In genomic region chr17:75557075-75557851, GRCh38 we compare ENCODE assay signal across 8 cellular contexts. TPM values are rescaled to one million over a fixed set of nuclear protein-coding genes. Genes with fewer than 3 reads are reported as not detected.
DNase-seq lines count a peak whose midpoint lies in the region; ATAC-seq and TF ChIP-seq lines count a peak whose summit lies in the region.

No MANE protein-coding gene starts in this region.

- H3K36me3 ChIP-seq in fibroblast of lung (ENCODE audit: control insufficient read depth, insufficient read depth, low read length) = no peaks in the 10 kb centered on the region
- H3K36me3 ChIP-seq in neural progenitor cell = no peaks in the 10 kb centered on the region

- H3K79me2 ChIP-seq in fibroblast of lung (ENCODE audit: control insufficient read depth, insufficient read depth, low read length) = no peaks in the 10 kb centered on the region
- H3K79me2 ChIP-seq in neural progenitor cell (ENCODE audit: low read depth) = no peaks in the 10 kb centered on the region

- no peaks in the 10 kb centered on the region for H3F3A ChIP-seq in neural progenitor cell (ENCODE audit: low read depth)

- no peak overlapping the region for H3K4me2 ChIP-seq in fibroblast of lung (ENCODE audit: extremely low read depth, insufficient read depth, low read length)
- no peak overlapping the region for H3K4me2 ChIP-seq in neural progenitor cell

- H3K9me3 Mint-ChIP-seq in Calu3 (ENCODE audit: low read depth, unreplicated experiment) (no peaks in the 10 kb centered on the region), neural progenitor cell (no peaks in the 10 kb centered on the region)

- no peak overlapping the region for H3K27ac ChIP-seq in fibroblast of lung (ENCODE audit: insufficient read depth, low read length)
- peak overlapping the region; percentile 29 for H3K27ac ChIP-seq in neural progenitor cell

- H4K20me1 ChIP-seq in fibroblast of lung (ENCODE audit: control insufficient read depth, extremely low read depth, insufficient read depth, low read length) (no peaks in the 10 kb centered on the region), neural progenitor cell (ENCODE audit: low read depth) (peaks cover 4% of the 10 kb centered on the region)

- no peak for TF ChIP-seq CTCF in Calu3 (IDR thresholded peaks at IDR 0.05; ENCODE audit: unreplicated experiment)
- no peak for TF ChIP-seq CTCF in fibroblast of lung (conservative IDR thresholded peaks at IDR 0.05 in 1 of 2, IDR thresholded peaks at IDR 0.05 in 1 of 2; ENCODE audit: low read depth in 1 of 2, low read length in 2 of 2)
- no peak for TF ChIP-seq CTCF in neural progenitor cell (IDR thresholded peaks at IDR 0.05)

- intact Hi-C loops in Calu3 (cut with micrococcal nuclease; ENCODE audit: unreplicated experiment) = no loop called here

- H3K27me3 Mint-ChIP-seq in Calu3 (ENCODE audit: unreplicated experiment) (no peaks in the 10 kb centered on the region), neural progenitor cell (ENCODE audit: insufficient read depth, low read depth) (peaks cover 6% of the 10 kb centered on the region)

- no peak overlapping the region for H2AFZ ChIP-seq in fibroblast of lung (ENCODE audit: low read length)
- no peak overlapping the region for H2AFZ ChIP-seq in neural progenitor cell (replicated peaks)

- H3K36me3 Mint-ChIP-seq in Calu3 (ENCODE audit: insufficient read depth, unreplicated experiment) (peaks cover 52% of the 10 kb centered on the region), neural progenitor cell (no peaks in the 10 kb centered on the region)

- H3K4me3 ChIP-seq in fibroblast of lung (replicated peaks in 1 of 4; ENCODE audit: control extremely low read depth in 1 of 4, insufficient read depth in 1 of 4, low read depth in 3 of 4, low read length in 4 of 4) = no peak overlapping the region
- no peak overlapping the region for H3K4me3 ChIP-seq in neural progenitor cell

- H3K9me3 ChIP-seq in fibroblast of lung (ENCODE audit: control insufficient read depth, insufficient read depth, low read depth, low read length) (no peaks in the 10 kb centered on the region), neural progenitor cell (ENCODE audit: low read depth) (no peaks in the 10 kb centered on the region)

- CTCF ChIA-PET in Calu3 (lab: Charles Lee) = interaction anchor here (0.9 kb wide), 1 partner anchor 19 kb away, joined by 3 read pairs; no protein-coding TSS in a partner anchor
- CTCF ChIA-PET in HEK293T (lab: Yijun Ruan, JAX) = interaction anchor here (1.0 kb wide), 1 partner anchor 32 kb away, joined by 4 read pairs; the partner anchor contains the start of gene LLGL2

- DNase-seq in Calu3 (peak; percentile 94), NCI-H69 (lab: John Stamatoyannopoulos, UW) (peak; percentile 57), fibroblast of lung (ENCODE audit: low read depth in 2 of 2) (peak; percentile 32 to 45), neural progenitor cell (ENCODE audit: low spot score) (no peak), NCI-H2227 (lab: John Stamatoyannopoulos, UW; ENCODE audit: unreplicated experiment) (no peak), HEK293T (ENCODE audit: extremely low spot score) (no peak), NCI-H1048 (lab: John Stamatoyannopoulos, UW) (no peak)

- H3K4me1 Mint-ChIP-seq in Calu3 (ENCODE audit: low read depth, unreplicated experiment) = peaks cover 13% of the 10 kb centered on the region
- peaks cover 14% of the 10 kb centered on the region for H3K4me1 Mint-ChIP-seq in neural progenitor cell

- no peak overlapping the region for H3K9ac ChIP-seq in fibroblast of lung (ENCODE audit: insufficient read depth, low read length)
- no peak overlapping the region for H3K9ac ChIP-seq in neural progenitor cell

- H3K27me3 ChIP-seq in fibroblast of lung (ENCODE audit: control insufficient read depth, insufficient read depth, low read length) (no peaks in the 10 kb centered on the region), neural progenitor cell (no peaks in the 10 kb centered on the region)

- ATAC-seq in HG03045 (IDR thresholded peaks at IDR 0.05; ENCODE audit: unreplicated experiment) = no peak

- peak overlapping the region; percentile 15 for H3K27ac Mint-ChIP-seq in Calu3 (ENCODE audit: unreplicated experiment)
- H3K27ac Mint-ChIP-seq in neural progenitor cell = no peak overlapping the region

- no TSS peak for BruUV-seq in Calu3 (replicated peaks; lab: Mats Ljungman, UMichigan)

- no peak overlapping the region for H3K4me3 Mint-ChIP-seq in Calu3 (ENCODE audit: low read depth, unreplicated experiment)
- H3K4me3 Mint-ChIP-seq in neural progenitor cell = no peak overlapping the region

- H3K4me1 ChIP-seq in fibroblast of lung (ENCODE audit: control insufficient read depth, extremely low read depth, insufficient read depth, low read length) (no peaks in the 10 kb centered on the region), neural progenitor cell (peaks cover 9% of the 10 kb centered on the region)

- POLR2A ChIA-PET in HEK293T (lab: Yijun Ruan, JAX) = no interaction called here

TF ChIP-seq in HEK293T, 16 proteins besides CTCF, POLR2A, EP300 and RAD21:
- TF ChIP-seq SP1 (IDR thresholded peaks at IDR 0.05) (no peak), LEF1 (IDR thresholded peaks at IDR 0.05; ENCODE audit: borderline replicate concordance) (no peak), ARNT (IDR thresholded peaks at IDR 0.05) (no peak), BHLHE40 (IDR thresholded peaks at IDR 0.05; ENCODE audit: borderline replicate concordance) (no peak), TARDBP (IDR thresholded peaks at IDR 0.05) (no peak), NFRKB (IDR thresholded peaks at IDR 0.05) (no peak), ZNF384 (IDR thresholded peaks at IDR 0.05) (no peak), FOXK2 (IDR thresholded peaks at IDR 0.05) (no peak), FOXA1 (IDR thresholded peaks at IDR 0.05) (no peak), PKNOX1 (IDR thresholded peaks at IDR 0.05) (no peak), L3MBTL2 (conservative IDR thresholded peaks at IDR 0.05) (no peak), SUZ12 (IDR thresholded peaks at IDR 0.05) (no peak), CTBP1 (IDR thresholded peaks at IDR 0.05; ENCODE audit: borderline replicate concordance) (no peak), ELF4 (IDR thresholded peaks at IDR 0.05) (no peak), FOXM1 (IDR thresholded peaks at IDR 0.05; ENCODE audit: borderline replicate concordance) (no peak)

RNA-seq across cellular contexts. Expression of gene MYO15B, which starts 30.3 kb away (rescaled TPM):
- total RNA-seq in Calu3 (2022) = 58.4 and 78.6 TPM in 2 replicates
- 4.6 and 14.4 TPM in 2 replicates for total RNA-seq in fibroblast of lung
- polyA plus RNA-seq in fibroblast of lung = 0.17 and 0.49 TPM in 2 replicates
- polyA plus RNA-seq in fibroblast of lung (2012) = 0.37 and 0.43 TPM in 2 replicates
- polyA minus RNA-seq in fibroblast of lung (ENCODE audit: low replicate concordance) = 1.9 TPM in 1 of 2 replicates, not detected in the other
- total RNA-seq in neural progenitor cell (ENCODE audit: low replicate concordance) = 10.2 and 17.1 TPM in 2 replicates

RNA-seq across cellular contexts. Expression of gene LLGL2, which starts 31.8 kb away (rescaled TPM):
- total RNA-seq in Calu3 (2022) (208 and 251 TPM in 2 replicates), fibroblast of lung (0.26 and 0.33 TPM in 2 replicates), neural progenitor cell (ENCODE audit: low replicate concordance) (16.6 and 60.2 TPM in 2 replicates)
- polyA plus RNA-seq in fibroblast of lung = 0.02 and 0.03 TPM in 2 replicates
- 0.08 and 0.48 TPM in 2 replicates for polyA plus RNA-seq in fibroblast of lung (2012)
- polyA minus RNA-seq in fibroblast of lung (ENCODE audit: low replicate concordance) = not detected in 2 replicates

RNA-seq across cellular contexts. Expression of gene TSEN54, which starts 40.9 kb away (rescaled TPM):
- 52.1 and 55.4 TPM in 2 replicates for total RNA-seq in Calu3 (2022)
- total RNA-seq in fibroblast of lung = 7.8 and 10.0 TPM in 2 replicates
- 5.3 and 10.1 TPM in 2 replicates for polyA plus RNA-seq in fibroblast of lung
- 6.1 and 11.4 TPM in 2 replicates for polyA plus RNA-seq in fibroblast of lung (2012)
- 9.1 and 13.8 TPM in 2 replicates for polyA minus RNA-seq in fibroblast of lung (ENCODE audit: low replicate concordance)
- total RNA-seq in neural progenitor cell (ENCODE audit: low replicate concordance) = 20.5 and 47.8 TPM in 2 replicates

RNA-seq across cellular contexts. Expression of gene CASKIN2, which starts 41.9 kb away (rescaled TPM):
- total RNA-seq in Calu3 (2022) = 30.0 and 30.4 TPM in 2 replicates
- 4.9 and 8.3 TPM in 2 replicates for total RNA-seq in fibroblast of lung
- 3.4 and 4.5 TPM in 2 replicates for polyA plus RNA-seq in fibroblast of lung
- polyA plus RNA-seq in fibroblast of lung (2012) = 6.5 and 7.7 TPM in 2 replicates
- polyA minus RNA-seq in fibroblast of lung (ENCODE audit: low replicate concordance) = 22.1 and 28.7 TPM in 2 replicates
- total RNA-seq in neural progenitor cell (ENCODE audit: low replicate concordance) = 5.7 and 12.6 TPM in 2 replicates

Comparison
In these comparisons a context has a peak if more than half of its experiments do, and no peak if none do; other contexts are left out.
1. DNase-seq: peak in Calu3 (single experiment), NCI-H69 (single experiment) and fibroblast of lung (2 of 2); none in neural progenitor cell (single experiment), NCI-H2227 (single experiment), HEK293T (single experiment) and NCI-H1048 (single experiment).
2. RNA of gene LLGL2, which starts 31.8 kb away (total RNA-seq): 208 to 251 TPM in Calu3 and 16.6 to 60.2 TPM in neural progenitor cell; 0.26 to 0.33 TPM in fibroblast of lung; every median in the first group is over 10 times any median in the second.